Comparison of ENCODE assay signal across 26 cellular contexts in genomic region chr1:2501041-2501819, GRCh38. TPM values are rescaled to one million over a fixed set of nuclear protein-coding genes. Genes with fewer than 3 reads are reported as not detected.
A peak's percentile ranks its signal among the peaks of the same experiment; 100 is the strongest.
DNase-seq lines count a peak whose midpoint lies in the region; ATAC-seq and TF ChIP-seq lines count a peak whose summit lies in the region.
"Had no signal": no experiment of that assay in that cellular context is flagged by ENCODE, and none has a peak within 500 bp of the region (broad histone marks: within the 10 kb centered on the region; RNA-seq: fewer than 3 reads in every experiment).

No MANE protein-coding gene starts in this region.

- no peaks in the 10 kb centered on the region for H3K9me3 ChIP-seq in BLaER1

- peaks cover 82% of the 10 kb centered on the region for H3K4me1 ChIP-seq in BLaER1

- H3K4me2 ChIP-seq in BLaER1, result peak overlapping the region; percentile 73
- H3K4me2 ChIP-seq: KMS-11, PC-9 had no signal

- H3K9me3 Mint-ChIP-seq in WTC11, result no peaks in the 10 kb centered on the region
- H3K9me3 Mint-ChIP-seq: CD4-positive, alpha-beta T cell had no signal

- H3K27ac ChIP-seq in BLaER1 (peak overlapping the region; percentile 68), RWPE1 (peak overlapping the region; percentile 72)
- H3K27ac ChIP-seq: 22Rv1, KMS-11, PC-9 had no signal

- CTCF ChIA-PET in RWPE1 (lab: Yijun Ruan, JAX), result no interaction called here
- CTCF ChIA-PET in WTC11 (lab: Charles Lee), result interaction anchor here (1.0 to 1.6 kb wide), 3 partner anchors 12 to 120 kb away, joined by 3 to 5 read pairs (median 3); partner anchors contain the start of gene PANK4

- H3K4me3 Mint-ChIP-seq in WTC11, result no peak overlapping the region

- no peaks in the 10 kb centered on the region for H3K36me3 ChIP-seq in BLaER1

- no peak overlapping the region for H3K4me3 ChIP-seq in BLaER1
- no peak overlapping the region for H3K4me3 ChIP-seq in skeletal muscle cell (ENCODE audit: low read depth, low read length)
- H3K4me3 ChIP-seq: PC-9 had no signal

- DNase-seq in NCI-H524 (lab: John Stamatoyannopoulos, UW), result peak; percentile 15 to 55
- no peak for DNase-seq in NCI-H524 treated with DMSO at 0.1 percent for 48 hours (lab: John Stamatoyannopoulos, UW)
- no peak for DNase-seq in RWPE1 (ENCODE audit: low spot score)
- peak; percentile 19 for DNase-seq in skeletal muscle cell (ENCODE audit: low read depth)
- no peak for DNase-seq in activated T-cell treated with anti-CD3 and anti-CD28 coated beads, Interleukin-2, amount 50 U/mL, for 48 hours
- no peak for DNase-seq in WTC11 (ENCODE audit: low spot score)
- no peak for DNase-seq in SW480 (ENCODE audit: low spot score)
- DNase-seq: ACHN; CD4-positive, alpha-beta T cell; DMS53; IMR-90; NCI-H1092 treated with DMSO at 0.1 percent for 48 hours; NCI-H1436; NCI-H187; NCI-H526; NCI-H82; NK-92 treated with Interleukin-12 subunit alpha and Interleukin-12 subunit beta, amount 100 ng/mL, for 24 hours; PC-9; Right ventricle myocardium superior had no signal

- no peaks in the 10 kb centered on the region for H3K27me3 Mint-ChIP-seq in WTC11 (ENCODE audit: low read depth)
- H3K27me3 Mint-ChIP-seq: CD4-positive, alpha-beta T cell had no signal

- H4K20me1 ChIP-seq in BLaER1, result peaks cover 32% of the 10 kb centered on the region

- no peak for TF ChIP-seq CTCF in RWPE1 (conservative IDR thresholded peaks at IDR 0.05; ENCODE audit: low read depth)
- no peak for TF ChIP-seq CTCF in WTC11 (IDR thresholded peaks at IDR 0.05)

- no peaks in the 10 kb centered on the region for H3K36me3 Mint-ChIP-seq in WTC11

- H3K9ac ChIP-seq in BLaER1, result 0 out of 2 replicates have a peak overlapping the region, but pooled peaks have one; percentile 3
- H3K9ac ChIP-seq: KMS-11 had no signal

- ATAC-seq in WTC11, result no peak

- H3K27me3 ChIP-seq in BLaER1, result no peaks in the 10 kb centered on the region

- no peaks in the 10 kb centered on the region for H3K4me1 Mint-ChIP-seq in WTC11

- POLR2A ChIA-PET in RWPE1 (lab: Yijun Ruan, JAX; ENCODE audit: low non-redundant PET) (no interaction called here), WTC11 (lab: Charles Lee) (interaction anchor here (0.6 kb wide), 1 partner anchor 59 kb away, joined by 3 read pairs; no protein-coding TSS in a partner anchor)

- H3K27ac Mint-ChIP-seq in WTC11, result no peak overlapping the region

TF ChIP-seq in WTC11, 78 proteins besides CTCF, POLR2A, EP300 and RAD21:
- TF ChIP-seq ETV6 (CRISPR knock-in tag; IDR thresholded peaks at IDR 0.05) (no peak), ZBTB43 (CRISPR knock-in tag; IDR thresholded peaks at IDR 0.05) (no peak), RELA (CRISPR knock-in tag; IDR thresholded peaks at IDR 0.05; ENCODE audit: borderline replicate concordance) (no peak), ESRRA (CRISPR knock-in tag; IDR thresholded peaks at IDR 0.05; ENCODE audit: borderline replicate concordance) (no peak), TEAD4 (CRISPR knock-in tag; IDR thresholded peaks at IDR 0.05) (no peak), NR3C1 (CRISPR knock-in tag; conservative IDR thresholded peaks at IDR 0.05; ENCODE audit: low read depth) (no peak), ZNF281 (CRISPR knock-in tag; IDR thresholded peaks at IDR 0.05) (no peak), ZNF396 (CRISPR knock-in tag; IDR thresholded peaks at IDR 0.05; ENCODE audit: borderline replicate concordance) (no peak), ZSCAN18 (CRISPR knock-in tag; IDR thresholded peaks at IDR 0.05) (no peak), E2F1 (CRISPR knock-in tag; IDR thresholded peaks at IDR 0.05) (no peak), CDX4 (CRISPR knock-in tag; IDR thresholded peaks at IDR 0.05; ENCODE audit: borderline replicate concordance) (no peak), FOXJ3 (CRISPR knock-in tag; IDR thresholded peaks at IDR 0.05; ENCODE audit: borderline replicate concordance) (no peak), CBFB (CRISPR knock-in tag; IDR thresholded peaks at IDR 0.05; ENCODE audit: low read depth) (no peak)

RNA-seq across cellular contexts. Expression of gene PLCH2, which starts 25.1 kb away (rescaled TPM):
- total RNA-seq in WTC11 (2021), result 0.05 to 0.18 TPM (median 0.17 TPM) in 3 replicates
- total RNA-seq: Daoy, SK-MEL-5 had no signal

RNA-seq across cellular contexts. Expression of gene PANK4, which starts 25.2 kb away (rescaled TPM):
- total RNA-seq in WTC11 (2021), result 35.2 to 52.5 TPM (median 36.7 TPM) in 3 replicates

RNA-seq across cellular contexts. Expression of gene HES5, which starts 28.8 kb away (rescaled TPM):
- total RNA-seq in WTC11 (2021), result 0.21 to 0.23 TPM in 2 of 3 replicates, not detected in the other
- total RNA-seq: CD4-positive, alpha-beta T cell; Daoy; G401; IMR-90; PC-9; RPMI7951; SK-MEL-5 had no signal

RNA-seq across cellular contexts. Expression of gene TNFRSF14, which starts 54.9 kb away (rescaled TPM):
- total RNA-seq in WTC11 (2021), result 0.73 to 1.1 TPM (median 0.87 TPM) in 3 replicates

Comparison
In these comparisons a context has a peak if more than half of its experiments do, and no peak if none do; other contexts are left out.
1. DNase-seq: peak in NCI-H524 (2 of 2) and skeletal muscle cell (single experiment); none in NCI-H524 treated with DMSO at 0.1 percent for 48 hours (single experiment), RWPE1 (single experiment), activated T-cell treated with anti-CD3 and anti-CD28 coated beads, Interleukin-2, amount 50 U/mL, for 48 hours (0 of 2), WTC11 (single experiment) and SW480 (single experiment).